ENCODE assay signal across 12 cellular contexts in the genomic region with DNA sequence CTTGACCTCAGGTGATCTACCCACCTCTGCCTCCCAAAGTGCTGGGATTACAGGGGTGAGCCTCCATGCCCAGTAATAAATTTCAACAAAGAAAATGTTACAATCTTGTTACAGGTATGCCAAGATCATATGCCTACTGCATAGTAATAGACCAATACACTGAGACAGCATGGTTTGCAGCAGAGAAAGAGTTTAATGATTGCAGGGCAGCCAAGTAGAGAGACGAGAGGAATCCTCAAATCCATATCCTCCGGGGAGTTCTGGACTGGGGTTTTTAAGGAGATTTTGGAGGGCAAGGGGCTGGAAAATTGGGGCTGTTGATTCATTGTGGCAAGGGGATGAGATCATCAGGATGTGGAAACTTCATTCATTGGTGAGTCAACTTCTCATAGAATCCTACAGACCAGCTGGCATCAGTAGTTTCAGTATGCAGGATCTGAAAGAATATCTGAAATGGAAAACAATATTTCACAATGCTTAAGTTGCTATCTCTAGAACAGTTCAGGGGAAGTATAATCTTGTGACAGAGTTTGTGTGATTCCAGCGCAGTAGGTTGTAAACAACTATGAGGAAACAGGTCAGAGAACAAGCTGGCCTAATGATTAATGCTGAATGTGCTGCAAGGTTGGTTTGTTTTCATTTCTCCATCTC. TPM values are rescaled to one million over a fixed set of nuclear protein-coding genes. Genes with fewer than 3 reads are reported as not detected.
DNase-seq lines count a peak whose midpoint lies in the region; ATAC-seq, FAIRE-seq and TF ChIP-seq lines count a peak whose summit lies in the region.
"Had no signal": no experiment of that assay in that cellular context is flagged by ENCODE, and none has a peak within 500 bp of the region (broad histone marks: within the 10 kb centered on the region; RNA-seq: fewer than 3 reads in every experiment).

No MANE protein-coding gene starts in this region.

- CTCF ChIA-PET in activated CD8-positive, alpha-beta T cell treated with anti-CD3 and anti-CD28 coated beads, Interleukin-2, amount 10 ng/mL, durations not matched to agents 7 days and 5 days (lab: Charles Lee), result no interaction called here

- intact Hi-C loops in Right ventricle myocardium superior (cut with DNase I) (no loop called here), Right ventricle myocardium inferior (cut with DNase I) (no loop called here)

- H3K9me3 ChIP-seq in adipocyte (ENCODE audit: control insufficient read depth, low read length) (peaks cover 20% of the 10 kb centered on the region), keratinocyte (ENCODE audit: control insufficient read depth, low read depth, low read length) (peaks cover 16% of the 10 kb centered on the region), MM.1S (replicated peaks; ENCODE audit: insufficient read depth, low read length) (no peaks in the 10 kb centered on the region)

- H2AFZ ChIP-seq in keratinocyte (ENCODE audit: control insufficient read depth, low read length) (no peak overlapping the region), MM.1S (ENCODE audit: low read length) (no peak overlapping the region)

- H3F3A ChIP-seq in MM.1S (ENCODE audit: insufficient read depth, low read length), result no peaks in the 10 kb centered on the region

- H3K9ac ChIP-seq in adipocyte (ENCODE audit: low read length) (no peak overlapping the region), keratinocyte (ENCODE audit: control insufficient read depth, extremely low read depth, insufficient read depth, low read length) (no peak overlapping the region), MM.1S (ENCODE audit: low read length) (no peak overlapping the region)

- H3K36me3 Mint-ChIP-seq in activated CD8-positive, alpha-beta T cell treated with anti-CD3 and anti-CD28 coated beads, Interleukin-2, amount 10 ng/mL, durations not matched to agents 7 days and 5 days (ENCODE audit: low read depth), result peaks cover 4% of the 10 kb centered on the region

- H3K27ac ChIP-seq in keratinocyte (ENCODE audit: control insufficient read depth, insufficient read depth, low read length), result peak overlapping the region; percentile 56
- H3K27ac ChIP-seq in MM.1S (ENCODE audit: low read length), result no peak overlapping the region
- H3K27ac ChIP-seq: tibial nerve had no signal

- H3K9me3 Mint-ChIP-seq in activated CD8-positive, alpha-beta T cell treated with anti-CD3 and anti-CD28 coated beads, Interleukin-2, amount 10 ng/mL, durations not matched to agents 7 days and 5 days (ENCODE audit: insufficient read depth), result peaks cover 20% of the 10 kb centered on the region

- peak; percentile 22 for ATAC-seq in Right ventricle myocardium superior (ENCODE audit: poor library complexity)
- no peak for ATAC-seq in Right ventricle myocardium inferior
- no peak for ATAC-seq in activated CD8-positive, alpha-beta T cell treated with anti-CD3 and anti-CD28 coated beads, Interleukin-2, amount 10 ng/mL, durations not matched to agents 7 days and 5 days
- ATAC-seq in GM18873 (IDR thresholded peaks at IDR 0.05; ENCODE audit: low FRiP score, unreplicated experiment), result no peak

- H3K9me2 ChIP-seq in MM.1S (replicated peaks; ENCODE audit: insufficient read depth, low read length), result no peaks in the 10 kb centered on the region

- H3K79me2 ChIP-seq in keratinocyte (ENCODE audit: control insufficient read depth, insufficient read depth, low read length), result no peaks in the 10 kb centered on the region
- H3K79me2 ChIP-seq in MM.1S (ENCODE audit: low read length), result no peaks in the 10 kb centered on the region

- H3K27me3 Mint-ChIP-seq in activated CD8-positive, alpha-beta T cell treated with anti-CD3 and anti-CD28 coated beads, Interleukin-2, amount 10 ng/mL, durations not matched to agents 7 days and 5 days (ENCODE audit: low read depth), result peaks cover 14% of the 10 kb centered on the region

- H3K4me2 ChIP-seq in keratinocyte (ENCODE audit: control insufficient read depth, extremely low read depth, insufficient read depth, low read depth, low read length), result no peak overlapping the region
- no peak overlapping the region for H3K4me2 ChIP-seq in MM.1S (ENCODE audit: low read depth, low read length)

- FAIRE-seq in keratinocyte (lab: Jason Lieb, UNC) (peak; percentile 84), urothelium cell line (lab: Jason Lieb, UNC) (no peak)

- H4K20me1 ChIP-seq in keratinocyte (ENCODE audit: control insufficient read depth, extremely low read depth, insufficient read depth, low read length) (no peaks in the 10 kb centered on the region), MM.1S (ENCODE audit: insufficient read depth, low read length) (no peaks in the 10 kb centered on the region)

- H3K27ac Mint-ChIP-seq in activated CD8-positive, alpha-beta T cell treated with anti-CD3 and anti-CD28 coated beads, Interleukin-2, amount 10 ng/mL, durations not matched to agents 7 days and 5 days, result no peak overlapping the region
- H3K27ac Mint-ChIP-seq: T-helper 2 cell treated with Interferon-gamma antibody and Interleukin-4, amounts not matched to agents 5 μg/mL and 100 μg/mL, for 36 hours had no signal

- no peak for DNase-seq in Right ventricle myocardium superior
- no peak for DNase-seq in Right ventricle myocardium inferior (ENCODE audit: missing footprints)
- DNase-seq in adipocyte (ENCODE audit: low read depth), result peak; percentile 74
- peak; percentile 55 for DNase-seq in keratinocyte (ENCODE audit: low read depth, low spot score)
- DNase-seq in urothelium cell line (ENCODE audit: low spot score), result peak; percentile 49
- DNase-seq in activated CD8-positive, alpha-beta T cell treated with anti-CD3 and anti-CD28 coated beads, Interleukin-2, amount 10 ng/mL, durations not matched to agents 7 days and 5 days, result no peak
- no peak for DNase-seq in MM.1S
- DNase-seq: NCI-H510A treated with DMSO at 0.1 percent for 48 hours had no signal

- H3K36me3 ChIP-seq in adipocyte (ENCODE audit: control insufficient read depth, insufficient read depth, low read length, severe bottlenecking), result no peaks in the 10 kb centered on the region
- H3K36me3 ChIP-seq in keratinocyte (ENCODE audit: control insufficient read depth in 2 of 2, extremely low read depth in 1 of 2, insufficient read depth in 2 of 2, low read length in 2 of 2), result no peaks in the 10 kb centered on the region
- no peaks in the 10 kb centered on the region for H3K36me3 ChIP-seq in MM.1S (replicated peaks; ENCODE audit: insufficient read depth, low read length)
- H3K36me3 ChIP-seq: tibial nerve had no signal

- H3K4me1 Mint-ChIP-seq in activated CD8-positive, alpha-beta T cell treated with anti-CD3 and anti-CD28 coated beads, Interleukin-2, amount 10 ng/mL, durations not matched to agents 7 days and 5 days (ENCODE audit: low read depth), result no peaks in the 10 kb centered on the region
- H3K4me1 Mint-ChIP-seq: central memory CD8-positive, alpha-beta T cell had no signal

- H3K9me1 ChIP-seq in keratinocyte (ENCODE audit: control insufficient read depth, extremely low read depth, insufficient read depth, low read length), result no peaks in the 10 kb centered on the region

- H3K27me3 ChIP-seq in adipocyte (replicated peaks; ENCODE audit: control insufficient read depth, insufficient read depth, low read length), result no peaks in the 10 kb centered on the region
- H3K27me3 ChIP-seq in keratinocyte (ENCODE audit: control insufficient read depth, extremely low read depth, insufficient read depth, low read length), result no peaks in the 10 kb centered on the region
- H3K27me3 ChIP-seq in MM.1S (replicated peaks; ENCODE audit: insufficient read depth, low read length), result no peaks in the 10 kb centered on the region
- H3K27me3 ChIP-seq: tibial nerve had no signal

- dilution Hi-C loops in keratinocyte (cut with MboI; ENCODE audit: extremely low pct_ligation_motif_present, low sequenced_read_pairs), result no loop called here

- H3K4me1 ChIP-seq in adipocyte (ENCODE audit: control insufficient read depth, insufficient read depth, low read length) (peaks cover 8% of the 10 kb centered on the region), keratinocyte (ENCODE audit: control insufficient read depth, extremely low read depth, insufficient read depth, low read length) (peaks cover 5% of the 10 kb centered on the region), MM.1S (ENCODE audit: low read length) (no peaks in the 10 kb centered on the region)
- H3K4me1 ChIP-seq: tibial nerve had no signal

- no peak overlapping the region for H3K4me3 Mint-ChIP-seq in activated CD8-positive, alpha-beta T cell treated with anti-CD3 and anti-CD28 coated beads, Interleukin-2, amount 10 ng/mL, durations not matched to agents 7 days and 5 days
- H3K4me3 Mint-ChIP-seq: central memory CD8-positive, alpha-beta T cell; T-helper 2 cell treated with Interferon-gamma antibody and Interleukin-4, amounts not matched to agents 5 μg/mL and 100 μg/mL, for 36 hours had no signal

- POLR2A ChIA-PET in activated CD8-positive, alpha-beta T cell treated with anti-CD3 and anti-CD28 coated beads, Interleukin-2, amount 10 ng/mL, durations not matched to agents 7 days and 5 days (lab: Charles Lee), result no interaction called here

- H3K4me3 ChIP-seq in adipocyte (ENCODE audit: low read length) (no peak overlapping the region), keratinocyte (ENCODE audit: control insufficient read depth in 2 of 3, extremely low read depth in 1 of 3, insufficient read depth in 2 of 3, low read depth in 1 of 3, low read length in 3 of 3) (no peak overlapping the region), MM.1S (ENCODE audit: low read length) (no peak overlapping the region)
- H3K4me3 ChIP-seq: tibial nerve had no signal

- TF ChIP-seq CTCF in keratinocyte (optimal IDR thresholded peaks at IDR 0.05 in 1 of 3, IDR thresholded peaks at IDR 0.05 in 1 of 3, conservative IDR thresholded peaks at IDR 0.05 in 1 of 3; ENCODE audit: extremely low read depth in 1 of 3, insufficient read depth in 2 of 3, low read length in 3 of 3), result no peak
- TF ChIP-seq CTCF in MM.1S (IDR thresholded peaks at IDR 0.05; ENCODE audit: low read length), result no peak

RNA-seq across cellular contexts. Expression of gene TUT7, which starts 14.8 kb away (rescaled TPM):
- total RNA-seq in Right ventricle myocardium superior (12.3 TPM), Right ventricle myocardium inferior (11.8 TPM)
- polyA plus RNA-seq in keratinocyte, result 23.4 to 34.0 TPM (median 27.5 TPM) in 3 replicates
- 121 TPM for polyA plus RNA-seq in keratinocyte (2011; ENCODE audit: low read depth)
- 15.0 and 23.7 TPM in 2 replicates for polyA plus RNA-seq in keratinocyte (2011; cell fraction: cytosol; rRNA removed)
- polyA plus RNA-seq in keratinocyte (2011; cell fraction: nucleus; rRNA removed), result 42.1 and 71.4 TPM in 2 replicates
- 18.8 and 48.0 TPM in 2 replicates for polyA plus RNA-seq in keratinocyte (2012; ENCODE audit: low replicate concordance)
- polyA minus RNA-seq in keratinocyte, result 4.0 to 73.2 TPM (median 34.1 TPM) in 3 replicates
- 20.7 TPM for polyA minus RNA-seq in keratinocyte (2011; cell fraction: cytosol; rRNA and poly(A)+ RNA removed)
- 37.4 and 81.0 TPM in 2 replicates for polyA minus RNA-seq in keratinocyte (2011; cell fraction: nucleus; rRNA and poly(A)+ RNA removed)
- 10 to 100 TPM; 30.8 to 32.3 TPM for total RNA-seq in activated CD8-positive, alpha-beta T cell treated with anti-CD3 and anti-CD28 coated beads, Interleukin-2, amount 10 ng/mL, durations not matched to agents 7 days and 5 days

Comparison
In these comparisons a context has a peak if more than half of its experiments do, and no peak if none do; other contexts are left out.
1. DNase-seq: peak in adipocyte (single experiment), keratinocyte (single experiment) and urothelium cell line (single experiment); none in Right ventricle myocardium superior (single experiment), Right ventricle myocardium inferior (single experiment), activated CD8-positive, alpha-beta T cell treated with anti-CD3 and anti-CD28 coated beads, Interleukin-2, amount 10 ng/mL, durations not matched to agents 7 days and 5 days (single experiment) and MM.1S (single experiment).